In genomic region chr12:77847665-77848431, GRCh38 we compare ENCODE assay signal across 10 cellular contexts. TPM values are rescaled to one million over a fixed set of nuclear protein-coding genes. Genes with fewer than 3 reads are reported as not detected.
DNase-seq lines count a peak whose midpoint lies in the region; ATAC-seq, FAIRE-seq and TF ChIP-seq lines count a peak whose summit lies in the region.
"Had no signal": no experiment of that assay in that cellular context is flagged by ENCODE, and none has a peak within 500 bp of the region (broad histone marks: within the 10 kb centered on the region; RNA-seq: fewer than 3 reads in every experiment).

No MANE protein-coding gene starts in this region.

- TF ChIP-seq EP300 in HepG2 (IDR thresholded peaks at IDR 0.05; ENCODE audit: low read depth in 2 of 2, low read length in 2 of 2), result no peak
- no peak for TF ChIP-seq EP300 in HepG2 (CRISPR knock-in tag; IDR thresholded peaks at IDR 0.05; ENCODE audit: borderline replicate concordance)

- no peaks in the 10 kb centered on the region for H3K79me2 ChIP-seq in HepG2 (ENCODE audit: insufficient read depth, low read length)

- TF ChIP-seq POLR2A in HepG2 (IDR thresholded peaks at IDR 0.05; ENCODE audit: insufficient read depth in 1 of 2, low read depth in 2 of 2, low read length in 2 of 2), result no peak

- H3K4me3 ChIP-seq in liver (ENCODE audit: low read depth in 1 of 3, low read length in 3 of 3), result no peak overlapping the region
- H3K4me3 ChIP-seq in HepG2 (replicated peaks in 1 of 3; ENCODE audit: insufficient read depth in 1 of 3, low read depth in 2 of 3, low read length in 3 of 3), result no peak overlapping the region
- peak overlapping the region; percentile 15 for H3K4me3 ChIP-seq in right cardiac atrium (ENCODE audit: low read length)

- intact Hi-C loops in HepG2 (cut with micrococcal nuclease; ENCODE audit: unreplicated experiment), result no loop called here
- intact Hi-C loops in right cardiac atrium (cut with DNase I), result no loop called here
- intact Hi-C loops in posterior vena cava (cut with DNase I), result no loop called here

- TF ChIP-seq RAD21 in liver (IDR thresholded peaks at IDR 0.05) (no peak), HepG2 (CRISPR knock-in tag; IDR thresholded peaks at IDR 0.05) (no peak)

- CTCF ChIA-PET in HepG2 (lab: Yijun Ruan, JAX; ENCODE audit: low intra/inter-chr PET ratio, low total read pairs), result no interaction called here

- no peak overlapping the region for H3K9ac ChIP-seq in liver (ENCODE audit: low read depth in 1 of 2, low read length in 2 of 2)
- H3K9ac ChIP-seq in HepG2 (ENCODE audit: insufficient read depth, low read depth, low read length), result no peak overlapping the region

- no peak overlapping the region for H3K4me2 ChIP-seq in HepG2 (ENCODE audit: low read depth, low read length)

- no peak overlapping the region for H3K27ac ChIP-seq in liver (ENCODE audit: low read depth in 1 of 2, low read length in 2 of 2)
- H3K27ac ChIP-seq in HepG2 (ENCODE audit: extremely low read length, insufficient read depth, low read length), result no peak overlapping the region
- H3K27ac ChIP-seq in right cardiac atrium (ENCODE audit: low read length), result peak overlapping the region; percentile 81

- TF ChIP-seq CTCF in liver (IDR thresholded peaks at IDR 0.05; ENCODE audit: low read depth, low read length, missing input control) (no peak), HepG2 (CRISPR knock-in tag; IDR thresholded peaks at IDR 0.05) (no peak)

- DNase-seq in HepG2 (ENCODE audit: low spot score) (no peak), right cardiac atrium (no peak), posterior vena cava (ENCODE audit: low spot score) (no peak), C1 segment of cervical spinal cord (lab: John Stamatoyannopoulos, UW) (no peak), NCI-H2171 treated with DMSO at 0.1 percent for 48 hours (lab: John Stamatoyannopoulos, UW) (no peak)
- DNase-seq: NCI-H187 treated with DMSO at 0.1 percent for 48 hours; stimulated activated naive CD4-positive, alpha-beta T cell had no signal

- H3K36me3 ChIP-seq in liver (ENCODE audit: control insufficient read depth in 4 of 4, insufficient read depth in 3 of 4, low read depth in 1 of 4, low read length in 3 of 4) (no peaks in the 10 kb centered on the region), HepG2 (replicated peaks in 1 of 2; ENCODE audit: control insufficient read depth in 1 of 2, insufficient read depth in 2 of 2, low read length in 2 of 2) (no peaks in the 10 kb centered on the region)

- ATAC-seq in HepG2, result no peak
- peak; percentile 72 for ATAC-seq in SK-N-SH treated with all-trans-retinoic acid at 6 μM for 48 hours
- peak; percentile 79 to 84 for ATAC-seq in right cardiac atrium
- no peak for ATAC-seq in GM21447 (IDR thresholded peaks at IDR 0.05; ENCODE audit: unreplicated experiment)

- FAIRE-seq in HepG2 (lab: Jason Lieb, UNC), result no peak

- H3K4me1 ChIP-seq in liver (ENCODE audit: control insufficient read depth in 4 of 4, insufficient read depth in 4 of 4, low read length in 3 of 4), result peaks cover 0 to 2% (median under 1%) of the 10 kb centered on the region in 4 donors
- 0 out of 2 replicates have a peak, but pooled peaks cover 5% of the 10 kb centered on the region for H3K4me1 ChIP-seq in HepG2 (ENCODE audit: insufficient read depth, low read length)
- H3K4me1 ChIP-seq in right cardiac atrium (ENCODE audit: control insufficient read depth, insufficient read depth, low read length), result peaks cover 7% of the 10 kb centered on the region

- no peaks in the 10 kb centered on the region for H3K27me3 ChIP-seq in liver (ENCODE audit: control insufficient read depth in 4 of 4, insufficient read depth in 4 of 4, low read length in 3 of 4)
- H3K27me3 ChIP-seq in HepG2 (ENCODE audit: control insufficient read depth in 1 of 2, insufficient read depth in 2 of 2, low read length in 2 of 2), result no peaks in the 10 kb centered on the region
- no peaks in the 10 kb centered on the region for H3K27me3 ChIP-seq in right cardiac atrium (ENCODE audit: control insufficient read depth, insufficient read depth)

- no peak overlapping the region for H2AFZ ChIP-seq in HepG2 (ENCODE audit: low read length)

- no TSS peak for BruUV-seq in HepG2 (replicated peaks; lab: Mats Ljungman, UMichigan)

- in situ Hi-C loops in HepG2 (cut with HindIII; ENCODE audit: extremely low pct_ligation_motif_present, low pct_unique_long_range_greater_than_20kb), result no loop called here

- POLR2A ChIA-PET in HepG2 (lab: Yijun Ruan, JAX), result no interaction called here

- no peaks in the 10 kb centered on the region for H4K20me1 ChIP-seq in HepG2 (ENCODE audit: insufficient read depth, low read length)

- 54% methylated on average over 3 of the region's 3 CpGs for WGBS in liver
- 2% methylated on average over 3 of the region's 3 CpGs for WGBS in HepG2 (ENCODE audit: low lambda C conversion rate)
- WGBS in right cardiac atrium, result 11% methylated on average over 3 of the region's 3 CpGs

- no peaks in the 10 kb centered on the region for H3K9me3 ChIP-seq in liver (ENCODE audit: control insufficient read depth in 4 of 4, low read length in 3 of 4)
- no peaks in the 10 kb centered on the region for H3K9me3 ChIP-seq in HepG2 (ENCODE audit: low read length)
- no peaks in the 10 kb centered on the region for H3K9me3 ChIP-seq in right cardiac atrium (ENCODE audit: control insufficient read depth, low read length)

TF ChIP-seq in liver, 16 proteins besides CTCF, POLR2A, EP300 and RAD21:
- TF ChIP-seq YY1 (IDR thresholded peaks at IDR 0.05) (peak; percentile 17), HNF4G (IDR thresholded peaks at IDR 0.05) (no peak)
TF ChIP-seq in liver: peak in this region for 1.

TF ChIP-seq in HepG2, 621 proteins besides CTCF, POLR2A, EP300 and RAD21 (continues in another document):
- TF ChIP-seq KLF13 (CRISPR knock-in tag; IDR thresholded peaks at IDR 0.05) (no peak), ASH2L (IDR thresholded peaks at IDR 0.05; ENCODE audit: insufficient read length, low read depth, low read length) (no peak), YEATS2 (CRISPR knock-in tag; IDR thresholded peaks at IDR 0.05; ENCODE audit: borderline replicate concordance) (no peak), PLRG1 (conservative IDR thresholded peaks at IDR 0.05) (no peak)
- TF ChIP-seq, protein P1, sequence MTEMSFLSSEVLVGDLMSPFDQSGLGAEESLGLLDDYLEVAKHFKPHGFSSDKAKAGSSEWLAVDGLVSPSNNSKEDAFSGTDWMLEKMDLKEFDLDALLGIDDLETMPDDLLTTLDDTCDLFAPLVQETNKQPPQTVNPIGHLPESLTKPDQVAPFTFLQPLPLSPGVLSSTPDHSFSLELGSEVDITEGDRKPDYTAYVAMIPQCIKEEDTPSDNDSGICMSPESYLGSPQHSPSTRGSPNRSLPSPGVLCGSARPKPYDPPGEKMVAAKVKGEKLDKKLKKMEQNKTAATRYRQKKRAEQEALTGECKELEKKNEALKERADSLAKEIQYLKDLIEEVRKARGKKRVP (CRISPR knock-in tag; IDR thresholded peaks at IDR 0.05), result no peak

TF ChIP-seq in SK-N-SH treated with all-trans-retinoic acid at 6 μM for 48 hours, 23 proteins besides CTCF, POLR2A, EP300 and RAD21:
- TF ChIP-seq OSR1 (CRISPR knock-in tag; IDR thresholded peaks at IDR 0.05) (no peak), ZNF565 (CRISPR knock-in tag; conservative IDR thresholded peaks at IDR 0.05; ENCODE audit: low read depth) (no peak), BACH2 (CRISPR knock-in tag; IDR thresholded peaks at IDR 0.05; ENCODE audit: borderline replicate concordance) (no peak), ESRRG (CRISPR knock-in tag; IDR thresholded peaks at IDR 0.05) (no peak), ZC3H10 (CRISPR knock-in tag; IDR thresholded peaks at IDR 0.05) (no peak), CSDC2 (CRISPR knock-in tag; IDR thresholded peaks at IDR 0.05) (no peak), SNAI2 (CRISPR knock-in tag; IDR thresholded peaks at IDR 0.05) (no peak)
- TF ChIP-seq, protein P2, sequence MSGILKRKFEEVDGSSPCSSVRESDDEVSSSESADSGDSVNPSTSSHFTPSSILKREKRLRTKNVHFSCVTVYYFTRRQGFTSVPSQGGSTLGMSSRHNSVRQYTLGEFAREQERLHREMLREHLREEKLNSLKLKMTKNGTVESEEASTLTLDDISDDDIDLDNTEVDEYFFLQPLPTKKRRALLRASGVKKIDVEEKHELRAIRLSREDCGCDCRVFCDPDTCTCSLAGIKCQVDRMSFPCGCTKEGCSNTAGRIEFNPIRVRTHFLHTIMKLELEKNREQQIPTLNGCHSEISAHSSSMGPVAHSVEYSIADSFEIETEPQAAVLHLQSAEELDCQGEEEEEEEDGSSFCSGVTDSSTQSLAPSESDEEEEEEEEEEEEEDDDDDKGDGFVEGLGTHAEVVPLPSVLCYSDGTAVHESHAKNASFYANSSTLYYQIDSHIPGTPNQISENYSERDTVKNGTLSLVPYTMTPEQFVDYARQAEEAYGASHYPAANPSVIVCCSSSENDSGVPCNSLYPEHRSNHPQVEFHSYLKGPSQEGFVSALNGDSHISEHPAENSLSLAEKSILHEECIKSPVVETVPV (CRISPR knock-in tag; IDR thresholded peaks at IDR 0.05), result no peak

RNA-seq across cellular contexts. Expression of gene NAV3, which starts 17.2 kb away (rescaled TPM):
- total RNA-seq in liver (1 to 10 TPM; 1.0 to 1.7 TPM), HepG2 (2016; rRNA removed; fragmentation: Illumina TruSeq; extraction: Trizol) (0.18 and 0.51 TPM in 2 replicates), right cardiac atrium (1 to 10 TPM; 2.6 to 6.8 (median 5.1) TPM), posterior vena cava (10 to 100 TPM; 13.6 to 17.4 TPM)
- polyA plus RNA-seq in liver (under 1 TPM; 0.22 to 0.42 TPM), HepG2 (2011; rRNA removed) (0.01 and 0.14 TPM in 2 replicates), right cardiac atrium (2.0 TPM)
- under 0.01 and 0.10 TPM in 2 replicates for total RNA-seq in HepG2 (2016; cell fraction: cytosol; rRNA removed; fragmentation: Illumina TruSeq; extraction: Trizol; ENCODE audit: low read depth)
- total RNA-seq in HepG2 (2016; cell fraction: insoluble cytoplasmic fraction; rRNA removed; fragmentation: Illumina TruSeq; extraction: Trizol), result 0.19 and 0.48 TPM in 2 replicates
- 0.15 TPM in 1 of 2 replicates, not detected in the other for total RNA-seq in HepG2 (2016; cell fraction: membrane; rRNA removed; fragmentation: Illumina TruSeq; extraction: Trizol)
- total RNA-seq in HepG2 (2016; cell fraction: nucleus; rRNA removed; fragmentation: Illumina TruSeq; extraction: Trizol), result 0.28 and 0.37 TPM in 2 replicates
- polyA plus RNA-seq in HepG2 (2011; cell fraction: cytosol; rRNA removed), result 0.04 TPM in 2 replicates
- polyA plus RNA-seq in HepG2 (2011; cell fraction: nucleus; rRNA removed), result 0.03 TPM in 1 of 2 replicates, not detected in the other
- not detected in 2 replicates for polyA plus RNA-seq in HepG2 (2012)
- not detected in 2 replicates for polyA plus RNA-seq in HepG2 (2016; cell fraction: cytosol; fragmentation: Illumina TruSeq; extraction: Trizol; ENCODE audit: low read depth)
- polyA plus RNA-seq in HepG2 (2016; cell fraction: insoluble cytoplasmic fraction; fragmentation: Illumina TruSeq; extraction: Trizol; ENCODE audit: low read depth), result 0.10 TPM in 1 of 2 replicates, not detected in the other
- not detected in 2 replicates for polyA plus RNA-seq in HepG2 (2016; cell fraction: membrane; fragmentation: Illumina TruSeq; extraction: Trizol; ENCODE audit: low read depth)
- polyA plus RNA-seq in HepG2 (2016; cell fraction: nucleus; fragmentation: Illumina TruSeq; extraction: Trizol; ENCODE audit: insufficient read depth, low read depth), result 0.16 TPM in 1 of 2 replicates, not detected in the other
- polyA minus RNA-seq in HepG2 (2011; rRNA and poly(A)+ RNA removed; ENCODE audit: low replicate concordance), result 0.98 TPM in 1 of 2 replicates, not detected in the other
- 0.10 TPM in 1 of 2 replicates, not detected in the other for polyA minus RNA-seq in HepG2 (2011; cell fraction: cytosol; rRNA and poly(A)+ RNA removed)
- polyA minus RNA-seq in HepG2 (2011; cell fraction: nucleus; rRNA and poly(A)+ RNA removed), result 0.37 and 0.90 TPM in 2 replicates

Comparison
In these comparisons a context has a peak if more than half of its experiments do, and no peak if none do; other contexts are left out.
1. ATAC-seq: peak in SK-N-SH treated with all-trans-retinoic acid at 6 μM for 48 hours (single experiment) and right cardiac atrium (2 of 2); none in HepG2 (single experiment) and GM21447 (single experiment).